In genomic region chr9:95510610-95511231, GRCh38 we compare ENCODE assay signal across 8 cellular contexts. TPM values are rescaled to one million over a fixed set of nuclear protein-coding genes. Genes with fewer than 3 reads are reported as not detected.
DNase-seq lines count a peak whose midpoint lies in the region; ATAC-seq and TF ChIP-seq lines count a peak whose summit lies in the region.

No MANE protein-coding gene starts in this region.

- peaks cover 6% of the 10 kb centered on the region for H3K27me3 ChIP-seq in colonic mucosa

- peaks cover 4% of the 10 kb centered on the region for H3K4me1 ChIP-seq in colonic mucosa

- peaks cover 29% of the 10 kb centered on the region for H3K4me1 Mint-ChIP-seq in activated CD4-positive, alpha-beta T cell treated with anti-CD3 and anti-CD28 coated beads, Interleukin-2, amount 10 ng/mL, durations not matched to agents 24 days and 14 days

- H3K27ac ChIP-seq in colonic mucosa = peak overlapping the region; percentile 85

- H3K4me3 ChIP-seq in colonic mucosa = peak overlapping the region; percentile 66

- peak overlapping the region; percentile 86 for H3K4me3 Mint-ChIP-seq in activated CD4-positive, alpha-beta T cell treated with anti-CD3 and anti-CD28 coated beads, Interleukin-2, amount 10 ng/mL, durations not matched to agents 24 days and 14 days

- H3K9me3 ChIP-seq in colonic mucosa = no peaks in the 10 kb centered on the region

- peaks cover 62% of the 10 kb centered on the region for H3K27me3 Mint-ChIP-seq in activated CD4-positive, alpha-beta T cell treated with anti-CD3 and anti-CD28 coated beads, Interleukin-2, amount 10 ng/mL, durations not matched to agents 24 days and 14 days

- no peaks in the 10 kb centered on the region for H3K9me3 Mint-ChIP-seq in activated CD4-positive, alpha-beta T cell treated with anti-CD3 and anti-CD28 coated beads, Interleukin-2, amount 10 ng/mL, durations not matched to agents 24 days and 14 days

- intact Hi-C loops in activated CD4-positive, alpha-beta T cell treated with anti-CD3 and anti-CD28 coated beads, Interleukin-2, amount 10 ng/mL, durations not matched to agents 24 days and 14 days (cut with micrococcal nuclease) = loop anchor here (1.0 to 10.0 kb wide), 4 partner anchors 48 to 365 kb away; partner anchors contain the start of gene ERCC6L2
- intact Hi-C loops in colonic mucosa (cut with DNase I) (loop anchor here (10.0 kb wide), 2 partner anchors 364 to 704 kb away; partner anchors contain the start of gene ERCC6L2), left colon (cut with DNase I, micrococcal nuclease) (no loop called here)

- ATAC-seq in GM19043 (IDR thresholded peaks at IDR 0.05; ENCODE audit: low read depth, unreplicated experiment) (peak; percentile 38), HG03432 (IDR thresholded peaks at IDR 0.05; ENCODE audit: unreplicated experiment) (peak; percentile 49), left colon (peak; percentile 72)

- DNase-seq in AML-193 (lab: John Stamatoyannopoulos, UW) = peak; percentile 47 to 59
- peak; percentile 90 for DNase-seq in NCI-H460 (ENCODE audit: extremely low read depth, low read depth)
- DNase-seq in activated CD4-positive, alpha-beta T cell treated with anti-CD3 and anti-CD28 coated beads, Interleukin-2, amount 10 ng/mL, durations not matched to agents 24 days and 14 days = peak; percentile 96
- DNase-seq in colonic mucosa = peak; percentile 88
- peak; percentile 87 to 90 for DNase-seq in left colon
- peak; percentile 69 to 83 for DNase-seq in stimulated activated CD4-positive, alpha-beta T cell treated with anti-CD3 and anti-CD28 coated beads, Interleukin-15, amount 100 ng/mL, for 48 hours (ENCODE audit: low read depth in 2 of 2)

- peak overlapping the region; percentile 86 for H3K27ac Mint-ChIP-seq in activated CD4-positive, alpha-beta T cell treated with anti-CD3 and anti-CD28 coated beads, Interleukin-2, amount 10 ng/mL, durations not matched to agents 24 days and 14 days

- peak overlapping the region; percentile 75 to 83 for H3K9ac ChIP-seq in colonic mucosa (ENCODE audit: low read depth in 2 of 2, low read length in 2 of 2)

- no peaks in the 10 kb centered on the region for H3K36me3 ChIP-seq in colonic mucosa

- H3K36me3 Mint-ChIP-seq in activated CD4-positive, alpha-beta T cell treated with anti-CD3 and anti-CD28 coated beads, Interleukin-2, amount 10 ng/mL, durations not matched to agents 24 days and 14 days (ENCODE audit: low read depth) = no peaks in the 10 kb centered on the region

- TF ChIP-seq CTCF in colonic mucosa (IDR thresholded peaks at IDR 0.05) = no peak

RNA-seq across cellular contexts. Expression of gene PTCH1, which starts 6.0 kb away (rescaled TPM):
- 2.4 and 2.7 TPM in 2 replicates for total RNA-seq in NCI-H460 (2014; rRNA removed; shearing (Covaris generic))
- polyA plus RNA-seq in NCI-H460 (2014; cell fraction: nucleus; rRNA removed) = 2.1 and 2.9 TPM in 2 replicates
- 4.2 and 5.0 TPM in 2 replicates for total RNA-seq in activated CD4-positive, alpha-beta T cell treated with anti-CD3 and anti-CD28 coated beads, Interleukin-2, amount 10 ng/mL, durations not matched to agents 24 days and 14 days
- total RNA-seq in colonic mucosa (10 to 100 TPM; 18.7 to 24.6 TPM), left colon (10 to 100 TPM; 18.6 to 35.4 TPM)

Comparison
In these comparisons a context has a peak if more than half of its experiments do, and no peak if none do; other contexts are left out.
1. Peak in every context shown above with its lines: DNase-seq, ATAC-seq, H3K4me3 ChIP-seq and H3K27ac ChIP-seq.
2. intact Hi-C loops: an anchor here in activated CD4-positive, alpha-beta T cell treated with anti-CD3 and anti-CD28 coated beads, Interleukin-2, amount 10 ng/mL, durations not matched to agents 24 days and 14 days (1.0 to 10.0 kb wide) and colonic mucosa (10.0 kb wide); none called in left colon.